ENCODE assay signal across 18 cellular contexts in the genomic region with DNA sequence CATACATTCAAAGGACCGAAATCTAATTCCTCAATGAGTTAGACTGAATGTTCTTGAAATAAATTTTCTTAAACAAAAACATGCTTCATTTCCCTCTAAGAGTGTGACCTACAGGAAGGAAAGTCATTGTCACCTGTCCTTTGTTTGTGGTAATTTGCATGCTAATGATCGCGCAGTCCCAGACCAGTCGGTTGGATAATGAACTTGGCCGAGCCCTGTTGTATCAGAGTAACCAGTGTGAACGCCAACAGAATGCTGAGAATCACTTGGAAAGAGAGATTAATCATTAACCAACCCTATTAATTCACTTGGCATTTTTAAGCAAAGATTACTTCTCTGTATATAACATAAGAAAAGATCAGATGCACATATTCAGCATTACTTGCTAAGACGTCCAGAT. TPM values are rescaled to one million over a fixed set of nuclear protein-coding genes. Genes with fewer than 3 reads are reported as not detected.
"Had no signal": no experiment of that assay in that cellular context is flagged by ENCODE, and none has a peak within 500 bp of the region (broad histone marks: within the 10 kb centered on the region; RNA-seq: fewer than 3 reads in every experiment).

No MANE protein-coding gene starts in this region.

- H3K9me3 Mint-ChIP-seq: memory B cell, mesothelial cell of epicardium, natural killer cell had no signal

- H3K4me3 ChIP-seq: colonic mucosa, left ventricle myocardium inferior, lower lobe of right lung, psoas muscle, stomach, thoracic aorta, transverse colon had no signal

- H3K27ac Mint-ChIP-seq: memory B cell, mesothelial cell of epicardium, natural killer cell had no signal

- H3K36me3 Mint-ChIP-seq: memory B cell, mesothelial cell of epicardium, natural killer cell had no signal

- H3K27me3 ChIP-seq: colonic mucosa, transverse colon had no signal

- H3K4me3 Mint-ChIP-seq: memory B cell, mesothelial cell of epicardium, natural killer cell had no signal

- H3K36me3 ChIP-seq: colonic mucosa, left ventricle myocardium inferior, lower lobe of right lung, stomach, thoracic aorta, transverse colon had no signal

- H3K4me1 Mint-ChIP-seq: memory B cell, mesothelial cell of epicardium, natural killer cell had no signal

- ATAC-seq: foreskin keratinocyte, lower lobe of right lung, natural killer cell, psoas muscle had no signal

- DNase-seq: colonic mucosa; dermis blood vessel endothelial cell; erythroblast; foreskin keratinocyte; left ventricle myocardium inferior; lower lobe of right lung; natural killer cell; occipital lobe; psoas muscle; small intestine; stimulated activated CD4-positive, alpha-beta T cell treated with anti-CD3 and anti-CD28 coated beads, Interleukin-12 subunit alpha, Interleukin-12 subunit beta, amount 100 ng/mL, for 4 hours; stimulated activated naive CD4-positive, alpha-beta T cell; stomach; substantia nigra; transverse colon had no signal

- H3K9me3 ChIP-seq: colonic mucosa, left ventricle myocardium inferior, lower lobe of right lung, psoas muscle, thoracic aorta had no signal

- H3K27ac ChIP-seq: colonic mucosa, foreskin keratinocyte, left ventricle myocardium inferior, lower lobe of right lung, psoas muscle, stomach, thoracic aorta, transverse colon had no signal

- H3K4me1 ChIP-seq: colonic mucosa, foreskin keratinocyte, left ventricle myocardium inferior, lower lobe of right lung, psoas muscle, stomach, transverse colon had no signal

RNA-seq across cellular contexts. Expression of gene ARNT2, which starts 8.1 kb away (rescaled TPM):
- total RNA-seq: natural killer cell had no signal
